15 cellular contexts compared by ENCODE assay signal in genomic region chr17:205176-205538, GRCh38. TPM values are rescaled to one million over a fixed set of nuclear protein-coding genes. Genes with fewer than 3 reads are reported as not detected.
"Had no signal": no experiment of that assay in that cellular context is flagged by ENCODE, and none has a peak within 500 bp of the region (broad histone marks: within the 10 kb centered on the region; RNA-seq: fewer than 3 reads in every experiment).

No MANE protein-coding gene starts in this region.

- H3K9me3 ChIP-seq: ascending aorta had no signal

- H3K4me1 ChIP-seq: ascending aorta had no signal

- ATAC-seq: activated CD4-positive, CD25-positive, alpha-beta regulatory T cell treated with anti-CD3 and anti-CD28 coated beads, Interleukin-2, amount 50 U/mL, for 24 hours; activated naive CD8-positive, alpha-beta T cell treated with anti-CD3 and anti-CD28 coated beads, Interleukin-2, amount 50 U/mL, for 24 hours; left colon; naive thymus-derived CD4-positive, alpha-beta T cell; sciatic nerve; stimulated activated memory B cell treated with anti-CD40 and anti-IgM and Interleukin-4, amounts not matched to agents 10 μg/mL and 1 μg/mL and 100 μg/mL, for 72 hours had no signal

- H3K27ac ChIP-seq: ascending aorta, epithelial cell of prostate had no signal

- H3K27me3 ChIP-seq: ascending aorta had no signal

- FAIRE-seq: bronchial epithelial cell, frontal cortex, urothelium cell line had no signal

- DNase-seq: activated naive CD4-positive, alpha-beta T cell; activated naive CD8-positive, alpha-beta T cell treated with anti-CD3 and anti-CD28 coated beads, Interleukin-2, amount 50 U/mL, for 24 hours; left colon; mammary epithelial cell; naive thymus-derived CD4-positive, alpha-beta T cell; stimulated activated CD4-positive, alpha-beta T cell treated with anti-CD3 and anti-CD28 coated beads, Interleukin-12 subunit alpha, Interleukin-12 subunit beta, amount 100 ng/mL, for 4 hours had no signal

- H3K4me3 ChIP-seq: ascending aorta had no signal

- H3K36me3 ChIP-seq: ascending aorta had no signal

RNA-seq across cellular contexts. Expression of gene DOC2B, which starts 23.7 kb away (rescaled TPM):
- total RNA-seq: fibroblast of lung had no signal
- polyA plus RNA-seq: fibroblast of lung; mammary epithelial cell; naive thymus-derived CD4-positive, alpha-beta T cell had no signal
